2 cellular contexts compared by ENCODE assay signal in the genomic region with DNA sequence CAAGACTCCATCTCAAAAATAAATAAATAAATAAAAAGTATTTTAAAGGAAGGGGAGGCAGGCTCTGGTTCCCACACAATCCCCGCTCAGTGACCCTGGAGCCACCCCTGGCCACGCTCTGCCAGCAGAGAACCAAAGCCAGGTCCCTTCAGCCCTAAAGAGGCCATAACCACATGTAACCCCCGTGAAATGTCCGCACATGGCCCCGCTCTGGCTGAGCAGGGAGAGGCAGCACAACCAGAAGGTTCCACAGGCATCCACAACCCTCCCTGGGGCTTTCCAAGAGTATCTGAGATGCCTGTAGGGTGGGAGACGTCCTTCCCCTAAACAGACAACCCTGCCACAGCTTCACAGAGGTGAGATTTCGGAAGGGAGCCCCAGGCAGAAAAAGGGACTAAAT.
TF ChIP-seq lines count a peak whose summit lies in the region.

No MANE protein-coding gene starts in this region.

TF ChIP-seq in SK-N-SH, 30 proteins besides CTCF, POLR2A, EP300 and RAD21:
- TF ChIP-seq TAF1 (IDR thresholded peaks at IDR 0.05; ENCODE audit: borderline replicate concordance, low read depth, low read length) (no peak), SIN3A (IDR thresholded peaks at IDR 0.05; ENCODE audit: borderline replicate concordance, low read depth, low read length) (no peak), SMC3 (IDR thresholded peaks at IDR 0.05; ENCODE audit: low read depth, low read length) (no peak), CHD2 (IDR thresholded peaks at IDR 0.05; ENCODE audit: low read length, partially characterized antibody) (no peak), NFIC (IDR thresholded peaks at IDR 0.05; ENCODE audit: borderline replicate concordance) (no peak), RFX5 (IDR thresholded peaks at IDR 0.05; ENCODE audit: low read length) (no peak), YY1 (IDR thresholded peaks at IDR 0.05; ENCODE audit: low read depth) (no peak)
- TF ChIP-seq, protein P1, sequence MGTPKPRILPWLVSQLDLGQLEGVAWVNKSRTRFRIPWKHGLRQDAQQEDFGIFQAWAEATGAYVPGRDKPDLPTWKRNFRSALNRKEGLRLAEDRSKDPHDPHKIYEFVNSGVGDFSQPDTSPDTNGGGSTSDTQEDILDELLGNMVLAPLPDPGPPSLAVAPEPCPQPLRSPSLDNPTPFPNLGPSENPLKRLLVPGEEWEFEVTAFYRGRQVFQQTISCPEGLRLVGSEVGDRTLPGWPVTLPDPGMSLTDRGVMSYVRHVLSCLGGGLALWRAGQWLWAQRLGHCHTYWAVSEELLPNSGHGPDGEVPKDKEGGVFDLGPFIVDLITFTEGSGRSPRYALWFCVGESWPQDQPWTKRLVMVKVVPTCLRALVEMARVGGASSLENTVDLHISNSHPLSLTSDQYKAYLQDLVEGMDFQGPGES (IDR thresholded peaks at IDR 0.05; ENCODE audit: low read depth, low read length) = no peak
- TF ChIP-seq, protein P2, sequence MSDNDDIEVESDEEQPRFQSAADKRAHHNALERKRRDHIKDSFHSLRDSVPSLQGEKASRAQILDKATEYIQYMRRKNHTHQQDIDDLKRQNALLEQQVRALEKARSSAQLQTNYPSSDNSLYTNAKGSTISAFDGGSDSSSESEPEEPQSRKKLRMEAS (IDR thresholded peaks at IDR 0.05; ENCODE audit: low read depth) = no peak
- TF ChIP-seq, protein P3, sequence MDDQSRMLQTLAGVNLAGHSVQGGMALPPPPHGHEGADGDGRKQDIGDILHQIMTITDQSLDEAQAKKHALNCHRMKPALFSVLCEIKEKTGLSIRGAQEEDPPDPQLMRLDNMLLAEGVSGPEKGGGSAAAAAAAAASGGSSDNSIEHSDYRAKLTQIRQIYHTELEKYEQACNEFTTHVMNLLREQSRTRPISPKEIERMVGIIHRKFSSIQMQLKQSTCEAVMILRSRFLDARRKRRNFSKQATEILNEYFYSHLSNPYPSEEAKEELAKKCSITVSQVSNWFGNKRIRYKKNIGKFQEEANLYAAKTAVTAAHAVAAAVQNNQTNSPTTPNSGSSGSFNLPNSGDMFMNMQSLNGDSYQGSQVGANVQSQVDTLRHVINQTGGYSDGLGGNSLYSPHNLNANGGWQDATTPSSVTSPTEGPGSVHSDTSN (IDR thresholded peaks at IDR 0.05) = no peak

TF ChIP-seq in SK-N-SH treated with all-trans-retinoic acid at 6 μM for 48 hours, 23 proteins besides CTCF, POLR2A, EP300 and RAD21:
- TF ChIP-seq ZNF8 (CRISPR knock-in tag; IDR thresholded peaks at IDR 0.05) = no peak
- TF ChIP-seq BACH2 (CRISPR knock-in tag; IDR thresholded peaks at IDR 0.05; ENCODE audit: borderline replicate concordance) = no peak
- TF ChIP-seq, protein P4, sequence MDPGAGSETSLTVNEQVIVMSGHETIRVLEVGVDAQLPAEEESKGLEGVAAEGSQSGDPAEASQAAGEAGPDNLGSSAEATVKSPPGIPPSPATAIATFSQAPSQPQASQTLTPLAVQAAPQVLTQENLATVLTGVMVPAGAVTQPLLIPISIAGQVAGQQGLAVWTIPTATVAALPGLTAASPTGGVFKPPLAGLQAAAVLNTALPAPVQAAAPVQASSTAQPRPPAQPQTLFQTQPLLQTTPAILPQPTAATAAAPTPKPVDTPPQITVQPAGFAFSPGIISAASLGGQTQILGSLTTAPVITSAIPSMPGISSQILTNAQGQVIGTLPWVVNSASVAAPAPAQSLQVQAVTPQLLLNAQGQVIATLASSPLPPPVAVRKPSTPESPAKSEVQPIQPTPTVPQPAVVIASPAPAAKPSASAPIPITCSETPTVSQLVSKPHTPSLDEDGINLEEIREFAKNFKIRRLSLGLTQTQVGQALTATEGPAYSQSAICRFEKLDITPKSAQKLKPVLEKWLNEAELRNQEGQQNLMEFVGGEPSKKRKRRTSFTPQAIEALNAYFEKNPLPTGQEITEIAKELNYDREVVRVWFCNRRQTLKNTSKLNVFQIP (CRISPR knock-in tag; IDR thresholded peaks at IDR 0.05; ENCODE audit: borderline replicate concordance, low read depth) = no peak
- TF ChIP-seq ZC3H10 (CRISPR knock-in tag; IDR thresholded peaks at IDR 0.05) = no peak
- TF ChIP-seq ZFP3 (CRISPR knock-in tag; IDR thresholded peaks at IDR 0.05) = no peak
- TF ChIP-seq PPARA (CRISPR knock-in tag; IDR thresholded peaks at IDR 0.05; ENCODE audit: borderline replicate concordance) = no peak
- no peak for TF ChIP-seq ZFP30 (CRISPR knock-in tag; IDR thresholded peaks at IDR 0.05)
- no peak for TF ChIP-seq ZNF70 (CRISPR knock-in tag; IDR thresholded peaks at IDR 0.05)
- TF ChIP-seq, protein P5, sequence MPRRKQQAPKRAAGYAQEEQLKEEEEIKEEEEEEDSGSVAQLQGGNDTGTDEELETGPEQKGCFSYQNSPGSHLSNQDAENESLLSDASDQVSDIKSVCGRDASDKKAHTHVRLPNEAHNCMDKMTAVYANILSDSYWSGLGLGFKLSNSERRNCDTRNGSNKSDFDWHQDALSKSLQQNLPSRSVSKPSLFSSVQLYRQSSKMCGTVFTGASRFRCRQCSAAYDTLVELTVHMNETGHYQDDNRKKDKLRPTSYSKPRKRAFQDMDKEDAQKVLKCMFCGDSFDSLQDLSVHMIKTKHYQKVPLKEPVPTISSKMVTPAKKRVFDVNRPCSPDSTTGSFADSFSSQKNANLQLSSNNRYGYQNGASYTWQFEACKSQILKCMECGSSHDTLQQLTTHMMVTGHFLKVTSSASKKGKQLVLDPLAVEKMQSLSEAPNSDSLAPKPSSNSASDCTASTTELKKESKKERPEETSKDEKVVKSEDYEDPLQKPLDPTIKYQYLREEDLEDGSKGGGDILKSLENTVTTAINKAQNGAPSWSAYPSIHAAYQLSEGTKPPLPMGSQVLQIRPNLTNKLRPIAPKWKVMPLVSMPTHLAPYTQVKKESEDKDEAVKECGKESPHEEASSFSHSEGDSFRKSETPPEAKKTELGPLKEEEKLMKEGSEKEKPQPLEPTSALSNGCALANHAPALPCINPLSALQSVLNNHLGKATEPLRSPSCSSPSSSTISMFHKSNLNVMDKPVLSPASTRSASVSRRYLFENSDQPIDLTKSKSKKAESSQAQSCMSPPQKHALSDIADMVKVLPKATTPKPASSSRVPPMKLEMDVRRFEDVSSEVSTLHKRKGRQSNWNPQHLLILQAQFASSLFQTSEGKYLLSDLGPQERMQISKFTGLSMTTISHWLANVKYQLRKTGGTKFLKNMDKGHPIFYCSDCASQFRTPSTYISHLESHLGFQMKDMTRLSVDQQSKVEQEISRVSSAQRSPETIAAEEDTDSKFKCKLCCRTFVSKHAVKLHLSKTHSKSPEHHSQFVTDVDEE (CRISPR knock-in tag; IDR thresholded peaks at IDR 0.05) = no peak
- TF ChIP-seq SNAI2 (CRISPR knock-in tag; IDR thresholded peaks at IDR 0.05) = no peak
- no peak for TF ChIP-seq ZNF565 (CRISPR knock-in tag; conservative IDR thresholded peaks at IDR 0.05; ENCODE audit: low read depth)
- TF ChIP-seq, protein P6, sequence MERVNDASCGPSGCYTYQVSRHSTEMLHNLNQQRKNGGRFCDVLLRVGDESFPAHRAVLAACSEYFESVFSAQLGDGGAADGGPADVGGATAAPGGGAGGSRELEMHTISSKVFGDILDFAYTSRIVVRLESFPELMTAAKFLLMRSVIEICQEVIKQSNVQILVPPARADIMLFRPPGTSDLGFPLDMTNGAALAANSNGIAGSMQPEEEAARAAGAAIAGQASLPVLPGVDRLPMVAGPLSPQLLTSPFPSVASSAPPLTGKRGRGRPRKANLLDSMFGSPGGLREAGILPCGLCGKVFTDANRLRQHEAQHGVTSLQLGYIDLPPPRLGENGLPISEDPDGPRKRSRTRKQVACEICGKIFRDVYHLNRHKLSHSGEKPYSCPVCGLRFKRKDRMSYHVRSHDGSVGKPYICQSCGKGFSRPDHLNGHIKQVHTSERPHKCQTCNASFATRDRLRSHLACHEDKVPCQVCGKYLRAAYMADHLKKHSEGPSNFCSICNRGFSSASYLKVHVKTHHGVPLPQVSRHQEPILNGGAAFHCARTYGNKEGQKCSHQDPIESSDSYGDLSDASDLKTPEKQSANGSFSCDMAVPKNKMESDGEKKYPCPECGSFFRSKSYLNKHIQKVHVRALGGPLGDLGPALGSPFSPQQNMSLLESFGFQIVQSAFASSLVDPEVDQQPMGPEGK (CRISPR knock-in tag; IDR thresholded peaks at IDR 0.05; ENCODE audit: borderline replicate concordance) = no peak
- TF ChIP-seq RARB (CRISPR knock-in tag; IDR thresholded peaks at IDR 0.05) = no peak
- TF ChIP-seq, protein P7, sequence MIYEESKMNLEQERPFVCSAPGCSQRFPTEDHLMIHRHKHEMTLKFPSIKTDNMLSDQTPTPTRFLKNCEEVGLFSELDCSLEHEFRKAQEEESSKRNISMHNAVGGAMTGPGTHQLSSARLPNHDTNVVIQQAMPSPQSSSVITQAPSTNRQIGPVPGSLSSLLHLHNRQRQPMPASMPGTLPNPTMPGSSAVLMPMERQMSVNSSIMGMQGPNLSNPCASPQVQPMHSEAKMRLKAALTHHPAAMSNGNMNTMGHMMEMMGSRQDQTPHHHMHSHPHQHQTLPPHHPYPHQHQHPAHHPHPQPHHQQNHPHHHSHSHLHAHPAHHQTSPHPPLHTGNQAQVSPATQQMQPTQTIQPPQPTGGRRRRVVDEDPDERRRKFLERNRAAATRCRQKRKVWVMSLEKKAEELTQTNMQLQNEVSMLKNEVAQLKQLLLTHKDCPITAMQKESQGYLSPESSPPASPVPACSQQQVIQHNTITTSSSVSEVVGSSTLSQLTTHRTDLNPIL (CRISPR knock-in tag; IDR thresholded peaks at IDR 0.05; ENCODE audit: low read depth) = no peak
- TF ChIP-seq ESRRG (CRISPR knock-in tag; IDR thresholded peaks at IDR 0.05) = no peak
- TF ChIP-seq ARNTL (CRISPR knock-in tag; IDR thresholded peaks at IDR 0.05; ENCODE audit: borderline replicate concordance, low read depth) = no peak
- TF ChIP-seq OSR1 (CRISPR knock-in tag; IDR thresholded peaks at IDR 0.05) = no peak
